ENCODE assay signal across 18 cellular contexts in the genomic region with DNA sequence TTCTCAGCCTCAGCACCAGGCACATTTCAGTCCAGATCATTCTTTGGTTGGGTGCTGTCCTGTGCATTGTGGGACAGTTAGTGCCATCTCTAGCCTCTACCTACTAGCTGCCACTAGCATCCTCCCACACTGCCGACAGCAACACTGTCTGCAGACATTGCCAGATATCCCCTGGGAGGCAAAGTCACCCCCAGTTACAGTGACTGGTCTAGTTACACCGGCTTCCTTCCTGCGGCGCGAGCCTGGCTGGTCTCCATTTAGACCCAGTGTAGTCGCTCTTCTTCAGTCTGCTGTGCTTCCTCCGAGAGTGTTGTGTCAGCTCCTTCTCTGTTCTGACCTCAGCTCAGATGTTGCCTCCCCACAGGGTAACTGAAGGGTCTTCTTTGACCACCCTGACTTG.
"Had no signal": no experiment of that assay in that cellular context is flagged by ENCODE, and none has a peak within 500 bp of the region (broad histone marks: within the 10 kb centered on the region; RNA-seq: fewer than 3 reads in every experiment).

No MANE protein-coding gene starts in this region.

- ATAC-seq: stimulated activated effector memory CD8-positive, alpha-beta T cell treated with anti-CD3 and anti-CD28 coated beads, Interleukin-12 subunit alpha, Interleukin-12 subunit beta, amount 100 ng/mL, for 72 hours; T-cell had no signal

- FAIRE-seq: bronchial epithelial cell, pancreas had no signal

- H3K4me2 ChIP-seq: smooth muscle cell had no signal

- H3K36me3 ChIP-seq: gastroesophageal sphincter, heart right ventricle, left lung, pancreas, thoracic aorta had no signal

- H3K27ac ChIP-seq: heart right ventricle, left lung, thoracic aorta had no signal

- H3K9me3 ChIP-seq: gastroesophageal sphincter, heart right ventricle, left lung, pancreas, thoracic aorta had no signal

- H3K4me3 ChIP-seq: gastroesophageal sphincter, heart right ventricle, left lung, pancreas, smooth muscle cell, thoracic aorta had no signal

- DNase-seq: activated CD4-positive, alpha-beta T cell treated with anti-CD3 and anti-CD28 coated beads, Interleukin-2, amount 10 ng/mL, durations not matched to agents 24 days and 14 days; activated CD8-positive, alpha-beta memory T cell treated with anti-CD3 and anti-CD28 coated beads for 24 hours; activated CD8-positive, alpha-beta memory T cell treated with anti-CD3 and anti-CD28 coated beads, Interleukin-2, amount 50 U/mL, for 48 hours; activated gamma-delta T cell treated with Interleukin-2 at 50 U/mL for 16 hours; activated T-cell treated with anti-CD3 and anti-CD28 coated beads, Interleukin-2, amount 50 U/mL, for 48 hours; cerebellar nuclear complex; cortex of kidney; heart right ventricle; left lung; midbrain; pancreas; stimulated activated CD4-positive, alpha-beta T cell treated with anti-CD3 and anti-CD28 coated beads, Interleukin-4, amount 100 ng/mL, for 24 hours; T-cell had no signal

- H3K27me3 ChIP-seq: left lung, pancreas had no signal
